Comparison of ENCODE assay signal across 8 cellular contexts in the genomic region with DNA sequence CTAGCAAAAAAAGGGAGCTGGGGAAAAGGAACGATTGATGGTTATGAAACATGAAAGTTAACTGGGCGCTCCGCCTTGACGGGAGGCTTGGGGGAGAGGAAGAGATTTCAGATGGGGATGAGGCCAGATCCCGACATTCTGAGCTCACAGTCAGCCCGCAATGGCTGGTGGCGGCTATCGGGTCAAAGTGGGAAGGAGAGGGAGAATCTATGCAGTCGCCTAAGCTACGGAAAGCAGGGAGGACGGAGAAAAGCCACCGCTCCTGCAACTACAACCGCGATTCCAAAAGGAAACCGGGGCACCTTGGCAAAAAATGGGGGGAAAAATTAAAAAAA. TPM values are rescaled to one million over a fixed set of nuclear protein-coding genes. Genes with fewer than 3 reads are reported as not detected.
A peak's percentile ranks its signal among the peaks of the same experiment; 100 is the strongest.
DNase-seq lines count a peak whose midpoint lies in the region; ATAC-seq and TF ChIP-seq lines count a peak whose summit lies in the region.

No MANE protein-coding gene starts in this region.

- H3K27me3 Mint-ChIP-seq in nephron (ENCODE audit: low read depth) = no peaks in the 10 kb centered on the region

- H3K9me3 Mint-ChIP-seq in nephron = no peaks in the 10 kb centered on the region

- H3K36me3 Mint-ChIP-seq in nephron (ENCODE audit: low read depth) = peaks cover 4% of the 10 kb centered on the region

- H3K36me3 ChIP-seq in NT2/D1 (ENCODE audit: insufficient read depth, insufficient read length, low read length) (peaks cover 45% of the 10 kb centered on the region), endocrine pancreas (ENCODE audit: control insufficient read depth, insufficient read depth, low read length) (no peaks in the 10 kb centered on the region)

- H3K4me3 Mint-ChIP-seq in nephron = peak overlapping the region; percentile 91 to 97 (median 95)

- H3K9ac ChIP-seq in NT2/D1 (ENCODE audit: insufficient read length, low read depth) (peak overlapping the region; percentile 93), endocrine pancreas (ENCODE audit: control insufficient read depth, insufficient read depth, low read length) (peak overlapping the region; percentile 71)

- H3K27me3 ChIP-seq in NT2/D1 (ENCODE audit: insufficient read depth, insufficient read length) (no peaks in the 10 kb centered on the region), endocrine pancreas (ENCODE audit: control insufficient read depth, insufficient read depth, low read length) (no peaks in the 10 kb centered on the region)

- H3K9me3 ChIP-seq in NT2/D1 (ENCODE audit: insufficient read depth, low read length) = no peaks in the 10 kb centered on the region
- H3K9me3 ChIP-seq in endocrine pancreas (ENCODE audit: control insufficient read depth, low read length) = no peaks in the 10 kb centered on the region

- DNase-seq in NT2/D1 (ENCODE audit: low read depth, low spot score) (no peak), HT-29 (ENCODE audit: low spot score) (no peak), iPS-NIHi7 (ENCODE audit: extremely low spot score) (no peak)
- DNase-seq in activated CD8-positive, alpha-beta memory T cell treated with anti-CD3 and anti-CD28 coated beads for 24 hours = no peak

- peaks cover 31% of the 10 kb centered on the region for H3K4me1 Mint-ChIP-seq in nephron

- no peak for ATAC-seq in GM18868 (IDR thresholded peaks at IDR 0.05; ENCODE audit: unreplicated experiment)

- H3K4me1 ChIP-seq in NT2/D1 (ENCODE audit: insufficient read depth, insufficient read length) = peaks cover 2% of the 10 kb centered on the region
- H3K4me1 ChIP-seq in endocrine pancreas (ENCODE audit: control insufficient read depth, insufficient read depth, low read length) = peaks cover 9% of the 10 kb centered on the region

- H3K4me3 ChIP-seq in GM08714 (ENCODE audit: low read length) (peak overlapping the region; percentile 93), NT2/D1 (ENCODE audit: insufficient read length, low read depth) (peak overlapping the region; percentile 96), endocrine pancreas (ENCODE audit: control insufficient read depth, insufficient read depth, low read length) (peak overlapping the region; percentile 64)

- TF ChIP-seq CTCF in nephron (IDR thresholded peaks at IDR 0.05; ENCODE audit: unreplicated experiment in 3 of 3) = no peak

- peak overlapping the region; percentile 84 to 95 (median 85) for H3K27ac Mint-ChIP-seq in nephron

RNA-seq across cellular contexts. Expression of a gene that starts 0.5 kb away (rescaled TPM):
- total RNA-seq in HT-29 (2014; rRNA removed; shearing (Covaris generic)) = 30.2 and 34.3 TPM in 2 replicates

RNA-seq across cellular contexts. Expression of a gene that starts 0.8 kb away (rescaled TPM):
- 11.8 and 15.6 TPM in 2 replicates for total RNA-seq in HT-29 (2014; rRNA removed; shearing (Covaris generic))

RNA-seq across cellular contexts. Expression of a gene that starts 39.2 kb away (rescaled TPM):
- total RNA-seq in HT-29 (2014; rRNA removed; shearing (Covaris generic)) = 76.1 and 81.6 TPM in 2 replicates
